In the genomic region with DNA sequence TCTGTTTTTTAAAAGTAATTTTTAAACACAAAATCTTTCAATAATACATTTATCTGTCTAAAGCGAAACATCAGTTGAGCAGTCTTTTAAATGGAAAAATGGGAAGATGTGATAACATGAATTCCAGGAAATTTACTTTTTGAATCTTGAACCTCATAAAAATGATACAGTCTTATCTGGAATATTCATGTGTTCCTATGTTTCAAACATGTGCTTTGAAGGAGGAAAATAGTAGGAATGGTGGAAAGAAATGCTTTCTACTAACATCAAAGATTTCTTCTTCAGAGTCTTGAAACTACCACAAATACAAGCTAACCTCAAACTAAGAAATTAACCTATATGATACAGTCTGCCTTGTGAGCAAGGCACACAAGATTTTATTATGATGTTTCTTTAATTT, we compare ENCODE assay signal across 11 cellular contexts.
"Had no signal": no experiment of that assay in that cellular context is flagged by ENCODE, and none has a peak within 500 bp of the region (broad histone marks: within the 10 kb centered on the region; RNA-seq: fewer than 3 reads in every experiment).

No MANE protein-coding gene starts in this region.

- H3K9me3 ChIP-seq: HAP-1 had no signal

- H3K4me2 ChIP-seq: GM23338 had no signal

- DNase-seq: GM23248, GOT3, H7, H9, HCEC 1CT, HFFc6 had no signal

- FAIRE-seq: H1, H54 had no signal

- ATAC-seq: GM23338, HCT116 had no signal

- H3K27ac ChIP-seq: GM23248 had no signal

- H3K4me3 ChIP-seq: GM23248, GM23338, HAP-1 had no signal

- H3K36me3 ChIP-seq: HAP-1 had no signal

- H3K9ac ChIP-seq: GM23248 had no signal

- H2AFZ ChIP-seq: GM23248, GM23338 had no signal

- H3K4me1 ChIP-seq: HAP-1 had no signal
